Comparison of ENCODE assay signal across 8 cellular contexts in genomic region chr2:230220347-230220969, GRCh38. TPM values are rescaled to one million over a fixed set of nuclear protein-coding genes. Genes with fewer than 3 reads are reported as not detected.
DNase-seq lines count a peak whose midpoint lies in the region; ATAC-seq and TF ChIP-seq lines count a peak whose summit lies in the region.

No MANE protein-coding gene starts in this region.

- H3K36me3 ChIP-seq in BLaER1, result peaks cover 19% of the 10 kb centered on the region
- 0 out of 2 replicates have a peak, but pooled peaks cover 3% of the 10 kb centered on the region for H3K36me3 ChIP-seq in MM.1S (replicated peaks; ENCODE audit: insufficient read depth, low read length)

- H3K4me2 ChIP-seq in BLaER1, result peak overlapping the region; percentile 87
- peak overlapping the region; percentile 69 for H3K4me2 ChIP-seq in MM.1S (ENCODE audit: low read depth, low read length)

- no peaks in the 10 kb centered on the region for H3K9me2 ChIP-seq in MM.1S (replicated peaks; ENCODE audit: insufficient read depth, low read length)

- peak overlapping the region; percentile 91 for H3K4me3 Mint-ChIP-seq in neural crest cell

- ATAC-seq in HG03097 (IDR thresholded peaks at IDR 0.05; ENCODE audit: low FRiP score, unreplicated experiment), result no peak

- H3K9me3 Mint-ChIP-seq in neural crest cell, result no peaks in the 10 kb centered on the region

- no peak overlapping the region for H3K27ac Mint-ChIP-seq in neural crest cell (ENCODE audit: unreplicated experiment)

- H3K27me3 ChIP-seq in BLaER1 (no peaks in the 10 kb centered on the region), MM.1S (replicated peaks; ENCODE audit: insufficient read depth, low read length) (no peaks in the 10 kb centered on the region), dorsolateral prefrontal cortex (no peaks in the 10 kb centered on the region)

- TF ChIP-seq CTCF in MM.1S (IDR thresholded peaks at IDR 0.05; ENCODE audit: low read length) (no peak), dorsolateral prefrontal cortex (IDR thresholded peaks at IDR 0.05 in 54 of 56, conservative IDR thresholded peaks at IDR 0.05 in 2 of 56; ENCODE audit: low read depth in 1 of 56, partially characterized antibody in 56 of 56) (no peak), neural crest cell (conservative IDR thresholded peaks at IDR 0.05) (no peak)

- H3K36me3 Mint-ChIP-seq in neural crest cell (ENCODE audit: low read depth), result peaks cover 2% of the 10 kb centered on the region

- H3K9ac ChIP-seq in BLaER1 (peak overlapping the region; percentile 74), MM.1S (ENCODE audit: low read length) (peak overlapping the region; percentile 34; the same call in 1 of the 2 replicates)

- intact Hi-C loops in dorsolateral prefrontal cortex (cut with DNase I), result no loop called here

- H4K20me1 ChIP-seq in BLaER1 (no peaks in the 10 kb centered on the region), MM.1S (ENCODE audit: insufficient read depth, low read length) (no peaks in the 10 kb centered on the region)

- H3K4me1 ChIP-seq in BLaER1 (peaks cover 36% of the 10 kb centered on the region), MM.1S (ENCODE audit: low read length) (peaks cover 12% of the 10 kb centered on the region)

- H3K27me3 Mint-ChIP-seq in neural crest cell (ENCODE audit: low read depth), result no peaks in the 10 kb centered on the region

- no peak for DNase-seq in MM.1S
- DNase-seq in dorsolateral prefrontal cortex, result no peak
- DNase-seq in neural crest cell (ENCODE audit: low read depth, low spot score), result no peak
- DNase-seq in OCI-M2 (lab: John Stamatoyannopoulos, UW; ENCODE audit: unreplicated experiment), result no peak
- DNase-seq in NCI-H1694 (lab: John Stamatoyannopoulos, UW), result no peak
- no peak for DNase-seq in hepatic stellate cell (ENCODE audit: low spot score)

- H3K4me3 ChIP-seq in BLaER1 (peak overlapping the region; percentile 73), MM.1S (ENCODE audit: low read length) (peak overlapping the region; percentile 76), dorsolateral prefrontal cortex (peak overlapping the region; percentile 35 to 86 (median 71))

- no peaks in the 10 kb centered on the region for H3K79me2 ChIP-seq in MM.1S (ENCODE audit: low read length)

- peak overlapping the region; percentile 75 for H2AFZ ChIP-seq in MM.1S (ENCODE audit: low read length)

- H3K27ac ChIP-seq in BLaER1, result peak overlapping the region; percentile 80
- no peak overlapping the region for H3K27ac ChIP-seq in MM.1S (ENCODE audit: low read length)
- peak overlapping the region in 56 of 59 donors; percentile 37 to 88 (median 76) for H3K27ac ChIP-seq in dorsolateral prefrontal cortex

- H3K9me3 ChIP-seq in BLaER1 (no peaks in the 10 kb centered on the region), MM.1S (replicated peaks; ENCODE audit: insufficient read depth, low read length) (no peaks in the 10 kb centered on the region)

- 0 out of 2 replicates have a peak, but pooled peaks cover 6% of the 10 kb centered on the region for H3F3A ChIP-seq in MM.1S (ENCODE audit: insufficient read depth, low read length)

- H3K4me1 Mint-ChIP-seq in neural crest cell, result peaks cover 17% of the 10 kb centered on the region

RNA-seq across cellular contexts. Expression of gene SP110, which starts 0.7 kb away (rescaled TPM):
- total RNA-seq in dorsolateral prefrontal cortex (10 to 100 TPM in 97 of 120 experiments, 1 to 10 TPM in 23; 5.3 to 34.8 (median 14.0) TPM), neural crest cell (5.3 and 5.6 TPM in 2 replicates)

RNA-seq across cellular contexts. Expression of gene SP140, which starts 5.1 kb away (rescaled TPM):
- total RNA-seq in dorsolateral prefrontal cortex, result 10 to 100 TPM in 5 of 120 experiments, 1 to 10 TPM in 115; 1.5 to 10.9 (median 4.5) TPM
- total RNA-seq in neural crest cell, result not detected in 2 replicates
